In genomic region chr3:128803307-128803706, GRCh38 we compare ENCODE assay signal across 13 cellular contexts.
DNase-seq lines count a peak whose midpoint lies in the region; ATAC-seq and TF ChIP-seq lines count a peak whose summit lies in the region.
"Had no signal": no experiment of that assay in that cellular context is flagged by ENCODE, and none has a peak within 500 bp of the region (broad histone marks: within the 10 kb centered on the region; RNA-seq: fewer than 3 reads in every experiment).

No MANE protein-coding gene starts in this region.

- CTCF ChIA-PET in T-cell (lab: Charles Lee), result interaction anchor here in 1 of 2 donors (0.7 to 2.4 kb wide), 4 partner anchors 8 to 122 kb away, joined by 3 to 36 read pairs (median 14); no protein-coding TSS in a partner anchor

- H3K4me3 Mint-ChIP-seq in activated naive CD4-positive, alpha-beta T cell treated with anti-CD3 and anti-CD28 coated beads, Interleukin-2, amount 50 U/mL, for 24 hours, result peak overlapping the region; percentile 85
- H3K4me3 Mint-ChIP-seq in T-cell, result peak overlapping the region; percentile 71 to 75 (median 72)

- intact Hi-C loops in tibial artery (cut with DNase I; ENCODE audit: low total_unique reads), result no loop called here

- H3K4me1 Mint-ChIP-seq in activated naive CD4-positive, alpha-beta T cell treated with anti-CD3 and anti-CD28 coated beads, Interleukin-2, amount 50 U/mL, for 24 hours, result peaks cover 94% of the 10 kb centered on the region
- peaks cover 76 to 82% (median 81%) of the 10 kb centered on the region in 3 donors for H3K4me1 Mint-ChIP-seq in T-cell

- no peak for TF ChIP-seq POLR2A in erythroblast (IDR thresholded peaks at IDR 0.05; ENCODE audit: low read length)

- no peaks in the 10 kb centered on the region for H3K9me3 Mint-ChIP-seq in activated naive CD4-positive, alpha-beta T cell treated with anti-CD3 and anti-CD28 coated beads, Interleukin-2, amount 50 U/mL, for 24 hours
- no peaks in the 10 kb centered on the region for H3K9me3 Mint-ChIP-seq in T-cell
- H3K9me3 Mint-ChIP-seq: nephron progenitor cell had no signal

- POLR2A ChIA-PET in T-cell (lab: Charles Lee), result interaction anchor here (0.6 to 1.3 kb wide), 2 partner anchors 123 to 317 kb away, joined by 4 to 6 read pairs; no protein-coding TSS in a partner anchor

- H3K36me3 Mint-ChIP-seq in activated naive CD4-positive, alpha-beta T cell treated with anti-CD3 and anti-CD28 coated beads, Interleukin-2, amount 50 U/mL, for 24 hours, result peaks cover 43% of the 10 kb centered on the region
- H3K36me3 Mint-ChIP-seq in T-cell, result peaks cover 52% of the 10 kb centered on the region

- no peak for DNase-seq in activated naive CD4-positive, alpha-beta T cell treated with Interleukin-2 at 50 U/mL for 16 hours
- DNase-seq in T-cell, result no peak
- peak; percentile 32 to 33 for DNase-seq in erythroblast (lab: John Stamatoyannopoulos, UW)
- no peak for DNase-seq in tibial artery
- no peak for DNase-seq in hypothalamus (lab: John Stamatoyannopoulos, UW)
- DNase-seq in pons (ENCODE audit: low spot score), result no peak
- DNase-seq: foreskin fibroblast, NCI-H1417 treated with DMSO at 0.1 percent for 48 hours, nephron progenitor cell had no signal

- H3K4me3 ChIP-seq in thymus (ENCODE audit: low read length) (peak overlapping the region; percentile 42), tibial artery (no peak overlapping the region)
- H3K4me3 ChIP-seq: HAP-1, SJSA1 had no signal

- H3K4me1 ChIP-seq in thymus (ENCODE audit: control insufficient read depth, insufficient read depth, low read length), result peaks cover 13% of the 10 kb centered on the region
- H3K4me1 ChIP-seq in tibial artery, result peaks cover 0 to 19% (median 2%) of the 10 kb centered on the region in 4 donors
- H3K4me1 ChIP-seq: HAP-1 had no signal

- H3K9me3 ChIP-seq in thymus (ENCODE audit: control insufficient read depth) (no peaks in the 10 kb centered on the region), tibial artery (no peaks in the 10 kb centered on the region)
- H3K9me3 ChIP-seq: HAP-1, SJSA1 had no signal

- no peak for ATAC-seq in T-cell (replicated peaks in 1 of 4)

- no peaks in the 10 kb centered on the region for H3K27me3 ChIP-seq in thymus (ENCODE audit: control insufficient read depth, insufficient read depth)
- H3K27me3 ChIP-seq in tibial artery, result no peaks in the 10 kb centered on the region
- H3K27me3 ChIP-seq: SJSA1 had no signal

- no peaks in the 10 kb centered on the region for H3K27me3 Mint-ChIP-seq in activated naive CD4-positive, alpha-beta T cell treated with anti-CD3 and anti-CD28 coated beads, Interleukin-2, amount 50 U/mL, for 24 hours
- no peaks in the 10 kb centered on the region for H3K27me3 Mint-ChIP-seq in T-cell

- H3K36me3 ChIP-seq in thymus (ENCODE audit: control insufficient read depth, insufficient read depth) (peaks cover 31% of the 10 kb centered on the region), tibial artery (peaks cover 39 to 54% (median 52%) of the 10 kb centered on the region in 3 donors)

- TF ChIP-seq CTCF in tibial artery (IDR thresholded peaks at IDR 0.05), result no peak

- peak overlapping the region; percentile 97 for H3K27ac Mint-ChIP-seq in activated naive CD4-positive, alpha-beta T cell treated with anti-CD3 and anti-CD28 coated beads, Interleukin-2, amount 50 U/mL, for 24 hours
- H3K27ac Mint-ChIP-seq in T-cell, result peak overlapping the region; percentile 90 to 94

- H3K27ac ChIP-seq in thymus (ENCODE audit: low read depth), result peak overlapping the region; percentile 80
- no peak overlapping the region for H3K27ac ChIP-seq in tibial artery
- H3K27ac ChIP-seq: SJSA1 had no signal

Comparison
In these comparisons a context has a peak if more than half of its experiments do, and no peak if none do; other contexts are left out.
1. DNase-seq: peak in erythroblast (2 of 2); none in activated naive CD4-positive, alpha-beta T cell treated with Interleukin-2 at 50 U/mL for 16 hours (single experiment), T-cell (0 of 34), tibial artery (0 of 2), hypothalamus (0 of 51) and pons (single experiment).